Comparison of ENCODE assay signal across 8 cellular contexts in the genomic region with DNA sequence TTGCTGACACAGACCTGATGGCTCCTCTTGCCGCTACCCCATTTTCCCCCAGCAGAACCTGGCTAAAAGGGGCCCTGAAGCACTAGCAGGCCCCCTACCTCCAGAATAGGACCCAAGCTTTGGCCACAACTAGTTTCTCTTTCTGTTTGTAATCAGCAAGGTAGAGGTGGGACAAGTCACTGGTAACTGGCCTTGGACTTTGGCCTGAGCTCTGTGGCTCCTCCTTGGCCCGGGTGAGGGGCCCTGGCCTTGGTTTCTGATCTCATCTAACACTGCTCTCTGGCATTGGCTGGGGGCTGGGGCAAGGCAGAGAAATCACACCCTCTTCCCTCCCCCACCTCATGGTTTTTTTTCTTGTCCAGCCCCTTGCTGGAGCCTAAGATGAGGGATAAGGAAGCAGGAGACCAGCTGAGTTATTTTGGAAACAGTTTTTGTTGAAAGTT. TPM values are rescaled to one million over a fixed set of nuclear protein-coding genes. Genes with fewer than 3 reads are reported as not detected.
DNase-seq lines count a peak whose midpoint lies in the region; ATAC-seq and TF ChIP-seq lines count a peak whose summit lies in the region.

No MANE protein-coding gene starts in this region.

- no peaks in the 10 kb centered on the region for H3K27me3 ChIP-seq in colonic mucosa

- DNase-seq in colonic mucosa (peak; percentile 85), natural killer cell (no peak), cortex of kidney (lab: John Stamatoyannopoulos, UW) (no peak), DMS79 (lab: John Stamatoyannopoulos, UW) (no peak)
- no peak for DNase-seq in stimulated activated CD4-positive, alpha-beta T cell treated with anti-CD3 and anti-CD28 coated beads, Interleukin-2, amount 100 ng/mL, for 48 hours

- H3K27ac ChIP-seq in C4-2B (peak overlapping the region; percentile 89; the same call in 1 of the 2 replicates), KOPT-K1 (ENCODE audit: low read depth, low read length, poor library complexity, severe bottlenecking) (peak overlapping the region; percentile 97), colonic mucosa (peak overlapping the region; percentile 97)

- peak overlapping the region; percentile 99 to 100 for H3K27ac Mint-ChIP-seq in natural killer cell

- TF ChIP-seq CTCF in C4-2B (conservative IDR thresholded peaks at IDR 0.05) (no peak), colonic mucosa (IDR thresholded peaks at IDR 0.05) (no peak), natural killer cell (IDR thresholded peaks at IDR 0.05) (no peak)

- peaks cover 4% of the 10 kb centered on the region in 2 donors for H3K9me3 Mint-ChIP-seq in natural killer cell

- intact Hi-C loops in colonic mucosa (cut with DNase I), result no loop called here
- intact Hi-C loops in natural killer cell (cut with micrococcal nuclease), result loop anchor here (5.0 kb wide), 1 partner anchor 509 kb away; the partner anchor contains the start of gene ZC3H4

- H3K4me3 ChIP-seq in colonic mucosa, result peak overlapping the region; percentile 98

- ATAC-seq in natural killer cell (no peak), GM21360 (IDR thresholded peaks at IDR 0.05; ENCODE audit: unreplicated experiment) (no peak)

- H3K4me1 ChIP-seq in colonic mucosa, result peaks cover 12% of the 10 kb centered on the region

- peaks cover 42% of the 10 kb centered on the region for H3K36me3 ChIP-seq in KOPT-K1 (ENCODE audit: insufficient read depth, low read length)
- peaks cover 24% of the 10 kb centered on the region for H3K36me3 ChIP-seq in colonic mucosa

- peaks cover 20% of the 10 kb centered on the region for H3K36me3 Mint-ChIP-seq in natural killer cell

- peak overlapping the region; percentile 76 to 100 for H3K9ac ChIP-seq in colonic mucosa (ENCODE audit: low read depth in 2 of 2, low read length in 2 of 2)

- H3K4me1 Mint-ChIP-seq in natural killer cell, result peaks cover 29 to 45% of the 10 kb centered on the region in 2 donors

- peaks cover 10% of the 10 kb centered on the region for H3K9me3 ChIP-seq in KOPT-K1 (ENCODE audit: insufficient read depth, low read length, poor library complexity, severe bottlenecking)
- H3K9me3 ChIP-seq in colonic mucosa, result no peaks in the 10 kb centered on the region

- H3K27me3 Mint-ChIP-seq in natural killer cell (ENCODE audit: low read depth in 2 of 2), result no peaks in the 10 kb centered on the region

- H3K4me3 Mint-ChIP-seq in natural killer cell, result peak overlapping the region; percentile 98

RNA-seq across cellular contexts. Expression of gene CALM3, which starts 2.1 kb away (rescaled TPM):
- total RNA-seq in colonic mucosa, result 100 to 1,000 TPM; 309 to 444 TPM
- 100 to 1,000 TPM; 218 to 272 (median 235) TPM for total RNA-seq in natural killer cell

RNA-seq across cellular contexts. Expression of gene PTGIR, which starts 21.7 kb away (rescaled TPM):
- total RNA-seq in colonic mucosa (under 1 TPM; 0.82 TPM), natural killer cell (1 to 10 TPM in 2 of 3 donors, under 1 TPM in 1; 0.75 to 1.4 (median 1.0) TPM)

RNA-seq across cellular contexts. Expression of gene GNG8, which starts 32.8 kb away (rescaled TPM):
- not detected for total RNA-seq in colonic mucosa
- total RNA-seq in natural killer cell, result not detected

RNA-seq across cellular contexts. Expression of gene DACT3, which starts 57.8 kb away (rescaled TPM):
- total RNA-seq in colonic mucosa, result 1 to 10 TPM; 1.6 to 5.3 TPM
- under 1 TPM in 2 of 3 donors, not detected in 1; 0.14 to 0.20 TPM for total RNA-seq in natural killer cell
